Comparison of ENCODE assay signal across 1 cellular context in genomic region chr6:157312733-157313132, GRCh38.
TF ChIP-seq lines count a peak whose summit lies in the region.

No MANE protein-coding gene starts in this region.

TF ChIP-seq in GM12878, 131 proteins besides CTCF, POLR2A, EP300 and RAD21:
- TF ChIP-seq ZBED1 (IDR thresholded peaks at IDR 0.05; ENCODE audit: borderline replicate concordance), result no peak
- no peak for TF ChIP-seq SMAD1 (IDR thresholded peaks at IDR 0.05; ENCODE audit: low read depth, partially characterized antibody)
- no peak for TF ChIP-seq SUPT20H (IDR thresholded peaks at IDR 0.05; ENCODE audit: borderline replicate concordance, control insufficient read depth, low read depth, low read length)
- no peak for TF ChIP-seq YBX1 (IDR thresholded peaks at IDR 0.05)
- no peak for TF ChIP-seq RAD51 (IDR thresholded peaks at IDR 0.05)
- no peak for TF ChIP-seq POLR2AphosphoS5 (IDR thresholded peaks at IDR 0.05; ENCODE audit: low read length)
- no peak for TF ChIP-seq BACH1 (IDR thresholded peaks at IDR 0.05; ENCODE audit: borderline replicate concordance)
- no peak for TF ChIP-seq ZNF217 (IDR thresholded peaks at IDR 0.05)
- no peak for TF ChIP-seq RUNX3 (IDR thresholded peaks at IDR 0.05; ENCODE audit: low read length)
- TF ChIP-seq NFIC (IDR thresholded peaks at IDR 0.05; ENCODE audit: low read depth, low read length), result no peak
- TF ChIP-seq STAT3 (IDR thresholded peaks at IDR 0.05; ENCODE audit: low read depth, low read length), result no peak
- TF ChIP-seq RELA (IDR thresholded peaks at IDR 0.05; ENCODE audit: borderline replicate concordance, partially characterized antibody), result no peak
